Comparison of ENCODE assay signal across 8 cellular contexts in the genomic region with DNA sequence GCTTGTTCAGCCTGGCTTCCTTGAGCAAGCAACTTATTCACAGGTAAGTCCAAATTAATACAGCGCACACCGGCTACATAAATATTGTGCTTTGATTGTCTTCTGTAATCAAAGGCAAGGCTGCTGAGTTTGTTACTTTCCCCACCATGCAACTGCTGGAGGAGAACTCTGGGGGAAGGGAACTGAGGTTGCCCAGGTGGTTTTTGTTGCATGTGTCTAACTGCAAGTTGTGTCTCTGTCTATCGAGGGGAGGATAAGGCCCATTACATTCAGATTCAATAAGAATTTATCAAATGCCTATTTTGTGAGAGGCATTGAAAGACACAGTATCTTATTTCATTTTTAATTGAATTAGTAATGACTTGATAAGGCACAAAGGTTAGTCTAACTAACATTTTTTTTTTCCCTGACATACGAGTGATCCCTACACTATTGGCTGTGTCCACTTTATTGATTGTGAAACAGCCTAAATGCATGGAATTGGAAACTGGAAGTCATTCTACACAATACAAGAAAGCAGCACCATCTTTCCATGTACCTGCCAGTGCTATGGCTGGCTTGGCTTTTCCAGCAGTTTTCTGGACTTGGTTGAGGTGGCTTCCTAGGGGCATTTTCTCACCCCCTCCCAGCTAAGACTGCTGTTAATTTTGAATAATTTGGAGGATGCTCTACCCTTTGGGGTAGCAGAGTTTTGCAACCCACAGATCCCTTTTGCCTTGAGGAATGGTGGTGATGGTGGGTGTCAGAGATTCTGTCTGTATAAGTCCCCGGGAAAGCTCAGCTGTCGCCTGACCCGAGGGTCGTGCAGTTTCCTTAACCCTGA. TPM values are rescaled to one million over a fixed set of nuclear protein-coding genes. Genes with fewer than 3 reads are reported as not detected.
A peak's percentile ranks its signal among the peaks of the same experiment; 100 is the strongest.
DNase-seq lines count a peak whose midpoint lies in the region; ATAC-seq and TF ChIP-seq lines count a peak whose summit lies in the region.

No MANE protein-coding gene starts in this region.

- no peak for ATAC-seq in HG03442 (IDR thresholded peaks at IDR 0.05; ENCODE audit: unreplicated experiment)
- ATAC-seq in GM19467 (IDR thresholded peaks at IDR 0.05; ENCODE audit: unreplicated experiment): no peak

- H3K4me3 ChIP-seq in PC-9: peak overlapping the region; percentile 89
- peak overlapping the region; percentile 82 for H3K4me3 ChIP-seq in epithelial cell of esophagus (ENCODE audit: low read length)

- H2AFZ ChIP-seq in PC-9: peak overlapping the region; percentile 84

- POLR2A ChIA-PET in PC-9 (lab: Charles Lee; ENCODE audit: unreplicated experiment): interaction anchor here (0.7 kb wide), 1 partner anchor 11 kb away, joined by 4 read pairs; no protein-coding TSS in a partner anchor

- H3K9me3 ChIP-seq in PC-9 (ENCODE audit: insufficient read depth, low read depth): no peaks in the 10 kb centered on the region

- peaks cover 5% of the 10 kb centered on the region; the same call in 1 of the 2 replicates for H4K20me1 ChIP-seq in PC-9 (ENCODE audit: insufficient read depth)

- CTCF ChIA-PET in Calu3 (lab: Charles Lee): interaction anchor here (1.8 kb wide), 1 partner anchor 74 kb away, joined by 7 read pairs; no protein-coding TSS in a partner anchor
- CTCF ChIA-PET in PC-9 (lab: Charles Lee): interaction anchor here (0.6 kb wide), 1 partner anchor 40 kb away, joined by 5 read pairs; no protein-coding TSS in a partner anchor

- H3K4me3 Mint-ChIP-seq in Calu3 (ENCODE audit: low read depth, unreplicated experiment): peak overlapping the region; percentile 95
- H3K4me3 Mint-ChIP-seq in osteocyte (ENCODE audit: unreplicated experiment): peak overlapping the region; percentile 96

- DNase-seq in Calu3 (no peak), PC-9 (no peak), epithelial cell of esophagus (ENCODE audit: low read depth) (no peak), osteocyte (ENCODE audit: extremely low spot score, unreplicated experiment) (no peak), DMS79 treated with DMSO at 0.1 percent for 48 hours (lab: John Stamatoyannopoulos, UW) (no peak)
- no peak for DNase-seq in activated CD4-positive, CD25-positive, alpha-beta regulatory T cell treated with anti-CD3 and anti-CD28 coated beads, Interleukin-2, amount 50 U/mL, for 72 hours

- H3K4me1 Mint-ChIP-seq in Calu3 (ENCODE audit: low read depth, unreplicated experiment) (peaks cover 7% of the 10 kb centered on the region), osteocyte (ENCODE audit: unreplicated experiment) (peaks cover 14% of the 10 kb centered on the region)

- H3K27me3 Mint-ChIP-seq in Calu3 (ENCODE audit: unreplicated experiment) (peaks cover 86% of the 10 kb centered on the region), osteocyte (ENCODE audit: unreplicated experiment) (no peaks in the 10 kb centered on the region)

- H3K9me3 Mint-ChIP-seq in Calu3 (ENCODE audit: low read depth, unreplicated experiment) (no peaks in the 10 kb centered on the region), osteocyte (ENCODE audit: unreplicated experiment) (peaks cover 4% of the 10 kb centered on the region)

- BruUV-seq in Calu3 (replicated peaks; lab: Mats Ljungman, UMichigan): no TSS peak
- TSS peak; percentile 80 for BruUV-seq in PC-9 (replicated peaks; lab: Mats Ljungman, UMichigan)

- H3K36me3 ChIP-seq in PC-9 (ENCODE audit: low read depth): no peaks in the 10 kb centered on the region

- peak overlapping the region; percentile 79 for H3K4me2 ChIP-seq in PC-9

- peaks cover 35% of the 10 kb centered on the region for H3K4me1 ChIP-seq in PC-9 (replicated peaks; ENCODE audit: insufficient read depth)

- no peaks in the 10 kb centered on the region for H3K27me3 ChIP-seq in PC-9 (ENCODE audit: insufficient read depth, low read depth)

- H3F3A ChIP-seq in PC-9 (ENCODE audit: insufficient read depth, low read depth): peaks cover 26% of the 10 kb centered on the region

- H3K79me2 ChIP-seq in PC-9 (ENCODE audit: low read depth): peaks cover 51% of the 10 kb centered on the region

- H3K27ac Mint-ChIP-seq in Calu3 (ENCODE audit: unreplicated experiment) (peak overlapping the region; percentile 55), osteocyte (ENCODE audit: unreplicated experiment) (peak overlapping the region; percentile 99)

- TF ChIP-seq CTCF in Calu3 (IDR thresholded peaks at IDR 0.05; ENCODE audit: unreplicated experiment): no peak
- TF ChIP-seq CTCF in PC-9 (conservative IDR thresholded peaks at IDR 0.05): no peak; the same call in 1 of the 2 replicates
- no peak for TF ChIP-seq CTCF in epithelial cell of esophagus (IDR thresholded peaks at IDR 0.05; ENCODE audit: insufficient read depth, low read depth, low read length, missing control alignments)
- no peak for TF ChIP-seq CTCF in osteocyte (IDR thresholded peaks at IDR 0.05)

- intact Hi-C loops in Calu3 (cut with micrococcal nuclease; ENCODE audit: unreplicated experiment): no loop called here
- intact Hi-C loops in PC-9 (cut with micrococcal nuclease; ENCODE audit: unreplicated experiment): loop anchor here (1.0 to 5.0 kb wide), 5 partner anchors 48 to 221 kb away; no protein-coding TSS in a partner anchor

- H3K9me2 ChIP-seq in PC-9 (ENCODE audit: insufficient read depth): no peaks in the 10 kb centered on the region

- peaks cover 20% of the 10 kb centered on the region for H3K36me3 Mint-ChIP-seq in Calu3 (ENCODE audit: insufficient read depth, unreplicated experiment)
- H3K36me3 Mint-ChIP-seq in osteocyte (ENCODE audit: unreplicated experiment): no peaks in the 10 kb centered on the region

- H3K27ac ChIP-seq in PC-9: peak overlapping the region; percentile 66

RNA-seq across cellular contexts. Expression of a gene that starts 0.9 kb away (rescaled TPM):
- total RNA-seq in Calu3 (2022) (1.1 and 1.4 TPM in 2 replicates), PC-9 (2021) (39.9 and 52.2 TPM in 2 replicates), osteocyte (7.5 and 8.2 TPM in 2 replicates)
